Comparison of ENCODE assay signal across 1 cellular context in genomic region chr1:7902478-7903084, GRCh38.
A peak's percentile ranks its signal among the peaks of the same experiment; 100 is the strongest.
TF ChIP-seq lines count a peak whose summit lies in the region.

No MANE protein-coding gene starts in this region.

TF ChIP-seq in HepG2, 621 proteins besides CTCF, POLR2A, EP300 and RAD21 (continued from another document and continues in another):
- TF ChIP-seq ATF6 (CRISPR knock-in tag; conservative IDR thresholded peaks at IDR 0.05) (no peak), BCL6 (CRISPR knock-in tag; IDR thresholded peaks at IDR 0.05) (no peak), ZNF567 (CRISPR knock-in tag; IDR thresholded peaks at IDR 0.05; ENCODE audit: borderline replicate concordance) (no peak), ZC3H4 (CRISPR knock-in tag; IDR thresholded peaks at IDR 0.05; ENCODE audit: borderline replicate concordance) (no peak), AGO2 (optimal IDR thresholded peaks at IDR 0.05; ENCODE audit: low read depth, low read length) (no peak), FOXO4 (CRISPR knock-in tag; conservative IDR thresholded peaks at IDR 0.05) (no peak), ZNF350 (CRISPR knock-in tag; IDR thresholded peaks at IDR 0.05; ENCODE audit: borderline replicate concordance, low read depth) (no peak), ZNF343 (CRISPR knock-in tag; IDR thresholded peaks at IDR 0.05) (no peak), NRL (CRISPR knock-in tag; IDR thresholded peaks at IDR 0.05; ENCODE audit: borderline replicate concordance) (no peak), RXRB (CRISPR knock-in tag; IDR thresholded peaks at IDR 0.05; ENCODE audit: borderline replicate concordance) (no peak), ZFP37 (CRISPR knock-in tag; IDR thresholded peaks at IDR 0.05; ENCODE audit: borderline replicate concordance) (no peak), ZFP1 (CRISPR knock-in tag; IDR thresholded peaks at IDR 0.05) (no peak), ZNF597 (CRISPR knock-in tag; IDR thresholded peaks at IDR 0.05) (no peak), ZNF556 (CRISPR knock-in tag; IDR thresholded peaks at IDR 0.05; ENCODE audit: borderline replicate concordance) (no peak), NR2F1 (CRISPR knock-in tag; IDR thresholded peaks at IDR 0.05) (no peak), FIP1L1 (IDR thresholded peaks at IDR 0.05; ENCODE audit: borderline replicate concordance, insufficient read depth, low read depth, low read length) (no peak), KLF16 (CRISPR knock-in tag; IDR thresholded peaks at IDR 0.05) (no peak), STAG1 (CRISPR knock-in tag; IDR thresholded peaks at IDR 0.05) (peak; percentile 74), HOXA3 (CRISPR knock-in tag; IDR thresholded peaks at IDR 0.05) (no peak), SNAPC5 (CRISPR knock-in tag; IDR thresholded peaks at IDR 0.05; ENCODE audit: borderline replicate concordance) (no peak), ZMAT5 (CRISPR knock-in tag; IDR thresholded peaks at IDR 0.05; ENCODE audit: borderline replicate concordance, low read depth) (no peak), SMYD3 (CRISPR knock-in tag; IDR thresholded peaks at IDR 0.05) (no peak), RBFOX2 (IDR thresholded peaks at IDR 0.05; ENCODE audit: low read depth, low read length) (no peak), ZNF781 (CRISPR knock-in tag; IDR thresholded peaks at IDR 0.05; ENCODE audit: borderline replicate concordance, not compliant biosample characterization) (no peak), PCBP1 (IDR thresholded peaks at IDR 0.05; ENCODE audit: borderline replicate concordance, low read depth, low read length) (peak; percentile 94; the same call in 1 of the 2 replicates), SMAD9 (CRISPR knock-in tag; IDR thresholded peaks at IDR 0.05) (no peak), PAF1 (CRISPR knock-in tag; IDR thresholded peaks at IDR 0.05) (no peak), MAZ (IDR thresholded peaks at IDR 0.05; ENCODE audit: borderline replicate concordance, low read depth, low read length) (no peak), MAZ (CRISPR knock-in tag; IDR thresholded peaks at IDR 0.05; ENCODE audit: low read depth) (no peak), HOMEZ (CRISPR knock-in tag; IDR thresholded peaks at IDR 0.05; ENCODE audit: low read depth) (no peak), TCF7 (IDR thresholded peaks at IDR 0.05; ENCODE audit: low read depth) (peak; percentile 36; the same call in 1 of the 2 replicates), SMC3 (IDR thresholded peaks at IDR 0.05; ENCODE audit: low read length) (peak; percentile 79), THYN1 (CRISPR knock-in tag; IDR thresholded peaks at IDR 0.05; ENCODE audit: borderline replicate concordance, low read depth) (no peak)
- TF ChIP-seq, protein P1, sequence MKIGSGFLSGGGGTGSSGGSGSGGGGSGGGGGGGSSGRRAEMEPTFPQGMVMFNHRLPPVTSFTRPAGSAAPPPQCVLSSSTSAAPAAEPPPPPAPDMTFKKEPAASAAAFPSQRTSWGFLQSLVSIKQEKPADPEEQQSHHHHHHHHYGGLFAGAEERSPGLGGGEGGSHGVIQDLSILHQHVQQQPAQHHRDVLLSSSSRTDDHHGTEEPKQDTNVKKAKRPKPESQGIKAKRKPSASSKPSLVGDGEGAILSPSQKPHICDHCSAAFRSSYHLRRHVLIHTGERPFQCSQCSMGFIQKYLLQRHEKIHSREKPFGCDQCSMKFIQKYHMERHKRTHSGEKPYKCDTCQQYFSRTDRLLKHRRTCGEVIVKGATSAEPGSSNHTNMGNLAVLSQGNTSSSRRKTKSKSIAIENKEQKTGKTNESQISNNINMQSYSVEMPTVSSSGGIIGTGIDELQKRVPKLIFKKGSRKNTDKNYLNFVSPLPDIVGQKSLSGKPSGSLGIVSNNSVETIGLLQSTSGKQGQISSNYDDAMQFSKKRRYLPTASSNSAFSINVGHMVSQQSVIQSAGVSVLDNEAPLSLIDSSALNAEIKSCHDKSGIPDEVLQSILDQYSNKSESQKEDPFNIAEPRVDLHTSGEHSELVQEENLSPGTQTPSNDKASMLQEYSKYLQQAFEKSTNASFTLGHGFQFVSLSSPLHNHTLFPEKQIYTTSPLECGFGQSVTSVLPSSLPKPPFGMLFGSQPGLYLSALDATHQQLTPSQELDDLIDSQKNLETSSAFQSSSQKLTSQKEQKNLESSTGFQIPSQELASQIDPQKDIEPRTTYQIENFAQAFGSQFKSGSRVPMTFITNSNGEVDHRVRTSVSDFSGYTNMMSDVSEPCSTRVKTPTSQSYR (CRISPR knock-in tag; IDR thresholded peaks at IDR 0.05; ENCODE audit: borderline replicate concordance) = no peak
- TF ChIP-seq, protein P2, sequence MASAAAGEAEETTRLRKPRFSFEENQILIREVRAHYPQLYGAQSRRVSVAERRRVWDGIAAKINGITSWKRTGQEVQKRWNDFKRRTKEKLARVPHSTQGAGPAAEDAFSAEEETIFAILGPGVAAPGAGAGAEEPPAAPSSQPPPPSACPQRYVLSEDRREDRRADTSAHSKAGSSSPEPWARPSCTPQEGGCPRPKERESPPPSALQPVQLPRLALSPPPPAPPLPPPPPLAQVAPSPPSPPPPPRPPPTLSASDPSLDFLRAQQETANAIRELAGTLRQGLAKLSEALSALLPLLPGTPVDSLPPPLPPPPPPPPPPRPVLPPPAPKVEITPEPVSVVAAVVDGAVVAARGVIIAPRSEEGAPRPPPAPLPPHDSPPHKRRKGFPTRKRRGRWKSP (CRISPR knock-in tag; IDR thresholded peaks at IDR 0.05) = no peak
- TF ChIP-seq, protein P3, sequence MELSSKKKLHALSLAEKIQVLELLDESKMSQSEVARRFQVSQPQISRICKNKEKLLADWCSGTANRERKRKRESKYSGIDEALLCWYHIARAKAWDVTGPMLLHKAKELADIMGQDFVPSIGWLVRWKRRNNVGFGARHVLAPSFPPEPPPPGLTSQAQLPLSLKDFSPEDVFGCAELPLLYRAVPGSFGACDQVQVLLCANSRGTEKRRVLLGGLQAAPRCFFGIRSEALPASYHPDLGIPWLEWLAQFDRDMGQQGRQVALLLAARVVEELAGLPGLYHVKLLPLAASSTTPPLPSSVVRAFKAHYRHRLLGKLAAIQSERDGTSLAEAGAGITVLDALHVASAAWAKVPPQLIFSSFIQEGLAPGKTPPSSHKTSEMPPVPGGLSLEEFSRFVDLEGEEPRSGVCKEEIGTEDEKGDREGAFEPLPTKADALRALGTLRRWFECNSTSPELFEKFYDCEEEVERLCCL (CRISPR knock-in tag; IDR thresholded peaks at IDR 0.05; ENCODE audit: borderline replicate concordance) = no peak
- TF ChIP-seq, protein P4, sequence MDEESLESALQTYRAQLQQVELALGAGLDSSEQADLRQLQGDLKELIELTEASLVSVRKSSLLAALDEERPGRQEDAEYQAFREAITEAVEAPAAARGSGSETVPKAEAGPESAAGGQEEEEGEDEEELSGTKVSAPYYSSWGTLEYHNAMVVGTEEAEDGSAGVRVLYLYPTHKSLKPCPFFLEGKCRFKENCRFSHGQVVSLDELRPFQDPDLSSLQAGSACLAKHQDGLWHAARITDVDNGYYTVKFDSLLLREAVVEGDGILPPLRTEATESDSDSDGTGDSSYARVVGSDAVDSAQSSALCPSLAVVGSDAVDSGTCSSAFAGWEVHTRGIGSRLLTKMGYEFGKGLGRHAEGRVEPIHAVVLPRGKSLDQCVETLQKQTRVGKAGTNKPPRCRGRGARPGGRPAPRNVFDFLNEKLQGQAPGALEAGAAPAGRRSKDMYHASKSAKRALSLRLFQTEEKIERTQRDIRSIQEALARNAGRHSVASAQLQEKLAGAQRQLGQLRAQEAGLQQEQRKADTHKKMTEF (CRISPR knock-in tag; IDR thresholded peaks at IDR 0.05) = no peak
- TF ChIP-seq, protein P5, sequence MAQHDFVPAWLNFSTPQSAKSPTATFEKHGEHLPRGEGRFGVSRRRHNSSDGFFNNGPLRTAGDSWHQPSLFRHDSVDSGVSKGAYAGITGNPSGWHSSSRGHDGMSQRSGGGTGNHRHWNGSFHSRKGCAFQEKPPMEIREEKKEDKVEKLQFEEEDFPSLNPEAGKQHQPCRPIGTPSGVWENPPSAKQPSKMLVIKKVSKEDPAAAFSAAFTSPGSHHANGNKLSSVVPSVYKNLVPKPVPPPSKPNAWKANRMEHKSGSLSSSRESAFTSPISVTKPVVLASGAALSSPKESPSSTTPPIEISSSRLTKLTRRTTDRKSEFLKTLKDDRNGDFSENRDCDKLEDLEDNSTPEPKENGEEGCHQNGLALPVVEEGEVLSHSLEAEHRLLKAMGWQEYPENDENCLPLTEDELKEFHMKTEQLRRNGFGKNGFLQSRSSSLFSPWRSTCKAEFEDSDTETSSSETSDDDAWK (CRISPR knock-in tag; IDR thresholded peaks at IDR 0.05) = no peak
- TF ChIP-seq, protein P6, sequence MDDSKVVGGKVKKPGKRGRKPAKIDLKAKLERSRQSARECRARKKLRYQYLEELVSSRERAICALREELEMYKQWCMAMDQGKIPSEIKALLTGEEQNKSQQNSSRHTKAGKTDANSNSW (CRISPR knock-in tag; IDR thresholded peaks at IDR 0.05; ENCODE audit: borderline replicate concordance) = no peak
